In genomic region chr1:218339267-218339831, GRCh38 we compare ENCODE assay signal across 1 cellular context.
TF ChIP-seq lines count a peak whose summit lies in the region.

No MANE protein-coding gene starts in this region.

TF ChIP-seq in K562, 482 proteins besides CTCF, POLR2A, EP300 and RAD21 (continued from another document):
- TF ChIP-seq ARID3A (IDR thresholded peaks at IDR 0.05; ENCODE audit: borderline replicate concordance, low read depth, low read length): peak; percentile 84; the same call in 1 of the 2 replicates
- TF ChIP-seq BCLAF1 (IDR thresholded peaks at IDR 0.05; ENCODE audit: borderline replicate concordance in 1 of 2, control insufficient read depth in 1 of 2, low read depth in 2 of 2, low read length in 1 of 2): no peak
- no peak for TF ChIP-seq ZNF583 (CRISPR knock-in tag; IDR thresholded peaks at IDR 0.05)
- TF ChIP-seq ZNF274 (IDR thresholded peaks at IDR 0.05; ENCODE audit: borderline replicate concordance, low read depth, low read length): no peak
- TF ChIP-seq SMAD2 (IDR thresholded peaks at IDR 0.05; ENCODE audit: low read depth, low read length): no peak
- no peak for TF ChIP-seq FOXM1 (IDR thresholded peaks at IDR 0.05; ENCODE audit: low read depth)
- no peak for TF ChIP-seq FOXM1 (CRISPR knock-in tag; IDR thresholded peaks at IDR 0.05; ENCODE audit: low read depth)
- TF ChIP-seq ETV5 (CRISPR knock-in tag; IDR thresholded peaks at IDR 0.05; ENCODE audit: low read depth): no peak
- no peak for TF ChIP-seq HSF4 (CRISPR knock-in tag; IDR thresholded peaks at IDR 0.05; ENCODE audit: borderline replicate concordance)
- 0 out of 2 replicates have a peak, but pooled peaks have one; percentile 20 for TF ChIP-seq SMC3 (conservative IDR thresholded peaks at IDR 0.05; ENCODE audit: insufficient read depth, low read depth, low read length)
- no peak for TF ChIP-seq ZBTB8A (IDR thresholded peaks at IDR 0.05; ENCODE audit: partially characterized antibody)
- no peak for TF ChIP-seq THRAP3 (IDR thresholded peaks at IDR 0.05; ENCODE audit: borderline replicate concordance)
- TF ChIP-seq HMGN3 (IDR thresholded peaks at IDR 0.05; ENCODE audit: borderline replicate concordance, extremely low read depth, insufficient read length, low read depth, low read length): no peak
- no peak for TF ChIP-seq VEZF1 (CRISPR knock-in tag; IDR thresholded peaks at IDR 0.05)
- no peak for TF ChIP-seq ZNF280B (CRISPR knock-in tag; IDR thresholded peaks at IDR 0.05)
- TF ChIP-seq MGA (IDR thresholded peaks at IDR 0.05): no peak
- TF ChIP-seq TAF1 (IDR thresholded peaks at IDR 0.05; ENCODE audit: control insufficient read depth, extremely low read depth, insufficient read depth, low read length, severe bottlenecking): no peak
- no peak for TF ChIP-seq ZNF282 (CRISPR knock-in tag; IDR thresholded peaks at IDR 0.05)
- peak; percentile 69 for TF ChIP-seq DACH1 (IDR thresholded peaks at IDR 0.05; ENCODE audit: partially characterized antibody)
